In genomic region chr2:3242747-3243369, GRCh38 we compare ENCODE assay signal across 8 cellular contexts.
DNase-seq lines count a peak whose midpoint lies in the region; ATAC-seq and TF ChIP-seq lines count a peak whose summit lies in the region.

No MANE protein-coding gene starts in this region.

- no peak for TF ChIP-seq CTCF in osteocyte (IDR thresholded peaks at IDR 0.05)

- peak; percentile 83 for ATAC-seq in HG03354 (IDR thresholded peaks at IDR 0.05; ENCODE audit: poor library complexity, severe bottlenecking, unreplicated experiment)
- ATAC-seq in stimulated activated effector memory CD8-positive, alpha-beta T cell treated with anti-CD3 and anti-CD28 coated beads, Interleukin-12 subunit alpha, Interleukin-12 subunit beta, amount 100 ng/mL, for 72 hours: peak; percentile 49

- no peaks in the 10 kb centered on the region for H3K9me3 Mint-ChIP-seq in stimulated activated effector memory CD8-positive, alpha-beta T cell treated with anti-CD3 and anti-CD28 coated beads, Interleukin-12 subunit alpha, Interleukin-12 subunit beta, amount 100 ng/mL, for 72 hours
- no peaks in the 10 kb centered on the region for H3K9me3 Mint-ChIP-seq in osteocyte (ENCODE audit: unreplicated experiment)

- H3K27me3 Mint-ChIP-seq in osteocyte (ENCODE audit: unreplicated experiment): no peaks in the 10 kb centered on the region

- H3K4me1 Mint-ChIP-seq in stimulated activated effector memory CD8-positive, alpha-beta T cell treated with anti-CD3 and anti-CD28 coated beads, Interleukin-12 subunit alpha, Interleukin-12 subunit beta, amount 100 ng/mL, for 72 hours: peaks cover 25% of the 10 kb centered on the region
- H3K4me1 Mint-ChIP-seq in osteocyte (ENCODE audit: unreplicated experiment): no peaks in the 10 kb centered on the region

- peak overlapping the region; percentile 38 for H3K4me3 Mint-ChIP-seq in stimulated activated effector memory CD8-positive, alpha-beta T cell treated with anti-CD3 and anti-CD28 coated beads, Interleukin-12 subunit alpha, Interleukin-12 subunit beta, amount 100 ng/mL, for 72 hours
- no peak overlapping the region for H3K4me3 Mint-ChIP-seq in osteocyte (ENCODE audit: unreplicated experiment)

- DNase-seq in activated CD4-positive, alpha-beta T cell treated with anti-CD3 and anti-CD28 coated beads for 1 hour: peak; percentile 14
- no peak for DNase-seq in activated CD4-positive, alpha-beta T cell treated with anti-CD3 and anti-CD28 coated beads, Interleukin-2, amount 50 U/mL, for 48 hours
- DNase-seq in activated T-cell treated with anti-CD3 and anti-CD28 coated beads for 4 hours: peak; percentile 13
- DNase-seq in stimulated activated effector memory CD8-positive, alpha-beta T cell treated with anti-CD3 and anti-CD28 coated beads, Interleukin-12 subunit alpha, Interleukin-12 subunit beta, amount 100 ng/mL, for 72 hours (ENCODE audit: low spot score in 2 of 2): no peak
- no peak for DNase-seq in GM19238 (ENCODE audit: insufficient read length, low spot score)
- DNase-seq in osteocyte (ENCODE audit: extremely low spot score, unreplicated experiment): no peak
- no peak for DNase-seq in SHP77 treated with DMSO at 0.1 percent for 48 hours (lab: John Stamatoyannopoulos, UW)

- H3K27ac Mint-ChIP-seq in stimulated activated effector memory CD8-positive, alpha-beta T cell treated with anti-CD3 and anti-CD28 coated beads, Interleukin-12 subunit alpha, Interleukin-12 subunit beta, amount 100 ng/mL, for 72 hours: peak overlapping the region; percentile 12
- no peak overlapping the region for H3K27ac Mint-ChIP-seq in osteocyte (ENCODE audit: unreplicated experiment)

- H3K36me3 Mint-ChIP-seq in stimulated activated effector memory CD8-positive, alpha-beta T cell treated with anti-CD3 and anti-CD28 coated beads, Interleukin-12 subunit alpha, Interleukin-12 subunit beta, amount 100 ng/mL, for 72 hours: no peaks in the 10 kb centered on the region
- peaks cover 5% of the 10 kb centered on the region for H3K36me3 Mint-ChIP-seq in osteocyte (ENCODE audit: unreplicated experiment)

Comparison
In these comparisons a context has a peak if more than half of its experiments do, and no peak if none do; other contexts are left out.
1. DNase-seq: peak in activated CD4-positive, alpha-beta T cell treated with anti-CD3 and anti-CD28 coated beads for 1 hour (single experiment) and activated T-cell treated with anti-CD3 and anti-CD28 coated beads for 4 hours (single experiment); none in activated CD4-positive, alpha-beta T cell treated with anti-CD3 and anti-CD28 coated beads, Interleukin-2, amount 50 U/mL, for 48 hours (0 of 2), stimulated activated effector memory CD8-positive, alpha-beta T cell treated with anti-CD3 and anti-CD28 coated beads, Interleukin-12 subunit alpha, Interleukin-12 subunit beta, amount 100 ng/mL, for 72 hours (0 of 2), GM19238 (single experiment), osteocyte (single experiment) and SHP77 treated with DMSO at 0.1 percent for 48 hours (single experiment).